ENCODE assay signal across 19 cellular contexts in the genomic region with DNA sequence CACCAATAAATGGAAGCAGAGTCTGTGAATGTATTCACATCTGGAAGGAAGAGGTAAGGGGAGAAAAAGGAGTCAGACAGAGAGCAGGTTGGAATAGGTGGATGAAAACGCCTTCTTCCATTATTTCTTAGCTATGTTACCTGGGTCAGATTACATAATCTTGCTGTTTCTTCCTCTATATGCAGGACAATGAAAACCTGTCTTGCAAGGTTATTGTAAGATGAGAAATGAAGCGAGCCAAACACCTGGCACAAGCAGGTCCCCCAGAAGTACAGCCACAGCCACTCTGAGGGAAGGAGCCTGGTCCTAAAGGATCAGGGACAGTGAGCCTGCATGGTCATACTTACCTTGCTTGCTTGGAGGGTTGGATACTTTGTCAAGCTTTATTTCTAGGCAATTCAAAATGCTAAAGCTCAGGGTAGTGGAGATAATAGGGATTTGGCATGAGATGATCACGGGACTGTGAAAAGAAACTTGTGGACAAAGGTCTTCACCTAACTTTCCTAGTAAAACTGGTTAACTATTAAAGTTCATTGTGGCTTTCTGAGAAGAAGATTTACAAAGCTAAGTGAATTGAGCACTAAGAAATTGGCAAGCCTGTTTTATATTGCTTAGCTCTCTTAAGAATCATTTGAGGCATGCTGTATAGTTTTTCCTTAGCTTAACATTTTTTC. TPM values are rescaled to one million over a fixed set of nuclear protein-coding genes. Genes with fewer than 3 reads are reported as not detected.
DNase-seq lines count a peak whose midpoint lies in the region; ATAC-seq, FAIRE-seq and TF ChIP-seq lines count a peak whose summit lies in the region.
"Had no signal": no experiment of that assay in that cellular context is flagged by ENCODE, and none has a peak within 500 bp of the region (broad histone marks: within the 10 kb centered on the region; RNA-seq: fewer than 3 reads in every experiment).

No MANE protein-coding gene starts in this region.

- intact Hi-C loops in kidney (cut with DNase I), result no loop called here

- DNase-seq in LNCaP clone FGC (ENCODE audit: low read depth) (peak; percentile 2), bronchial epithelial cell (ENCODE audit: low read depth) (peak; percentile 58), kidney (no peak), renal cortical epithelial cell (ENCODE audit: low read depth) (peak; percentile 57), NCI-H748 treated with DMSO at 0.1 percent for 48 hours (lab: John Stamatoyannopoulos, UW) (no peak), CD1c-positive myeloid dendritic cell (ENCODE audit: extremely low spot score) (no peak)
- DNase-seq in stimulated activated CD4-positive, alpha-beta T cell treated with anti-CD3 and anti-CD28 coated beads, Interleukin-15, amount 100 ng/mL, for 24 hours, result no peak
- DNase-seq: Caco-2, DMS79, GM23248, NCI-H1092, NCI-H2107, NCI-H69 had no signal

- no peak overlapping the region for H3K9ac ChIP-seq in kidney (ENCODE audit: low read length in 2 of 2)
- H3K9ac ChIP-seq: GM23248 had no signal

- H3K4me3 ChIP-seq in LNCaP clone FGC (ENCODE audit: low read depth, low read length) (no peak overlapping the region), bronchial epithelial cell (ENCODE audit: low read depth, low read length) (no peak overlapping the region), kidney (ENCODE audit: low read length in 2 of 2) (peak overlapping the region in 1 of 2 donors; percentile 40)
- H3K4me3 ChIP-seq: GM23248, K562 had no signal

- H3K4me1 ChIP-seq in kidney (ENCODE audit: control insufficient read depth in 1 of 2, insufficient read depth in 1 of 2, low read depth in 1 of 2, low read length in 2 of 2), result peaks cover 6 to 14% of the 10 kb centered on the region in 2 donors

- H3K36me3 ChIP-seq in bronchial epithelial cell (ENCODE audit: control insufficient read depth, insufficient read depth, low read length) (no peaks in the 10 kb centered on the region), kidney (ENCODE audit: control insufficient read depth in 1 of 2, insufficient read depth in 2 of 2, low read length in 2 of 2) (no peaks in the 10 kb centered on the region)

- no peak for ATAC-seq in GM19467 (IDR thresholded peaks at IDR 0.05; ENCODE audit: unreplicated experiment)
- ATAC-seq: HCT116, K562 had no signal

- FAIRE-seq in bronchial epithelial cell (lab: Jason Lieb, UNC), result peak; percentile 7
- peak; percentile 3 for FAIRE-seq in kidney (lab: Jason Lieb, UNC)
- FAIRE-seq: K562 had no signal

- no peaks in the 10 kb centered on the region for H3K9me3 ChIP-seq in kidney (ENCODE audit: control insufficient read depth in 1 of 2, low read length in 2 of 2)

- no peaks in the 10 kb centered on the region for H3K27me3 ChIP-seq in bronchial epithelial cell (ENCODE audit: control insufficient read depth, insufficient read depth, low read length)

- H3K27ac ChIP-seq in kidney (ENCODE audit: low read depth in 2 of 2, low read length in 2 of 2), result peak overlapping the region in 1 of 2 donors; percentile 77
- H3K27ac ChIP-seq: GM23248 had no signal

- TF ChIP-seq CTCF in LNCaP clone FGC (IDR thresholded peaks at IDR 0.05; ENCODE audit: control insufficient read depth, extremely low read depth, insufficient read depth), result no peak
- TF ChIP-seq CTCF in bronchial epithelial cell (IDR thresholded peaks at IDR 0.05; ENCODE audit: insufficient read depth, low read length, severe bottlenecking), result no peak
- TF ChIP-seq CTCF in kidney (IDR thresholded peaks at IDR 0.05; ENCODE audit: borderline replicate concordance, extremely low read depth, insufficient read depth), result no peak

RNA-seq across cellular contexts. Expression of gene PLA2R1, which starts 15.6 kb away (rescaled TPM):
- total RNA-seq in bronchial epithelial cell, result 2.1 and 4.5 TPM in 2 replicates
- total RNA-seq in kidney, result 6.6 TPM
- 71.9 TPM for polyA plus RNA-seq in kidney (ENCODE audit: insufficient read depth, low read depth, low replicate concordance)
- total RNA-seq in renal cortical epithelial cell, result 10.2 and 17.8 TPM in 2 replicates
- total RNA-seq: A673, G401, K562 had no signal
- polyA plus RNA-seq: CD14-positive monocyte, K562 had no signal

Comparison
In these comparisons a context has a peak if more than half of its experiments do, and no peak if none do; other contexts are left out.
1. DNase-seq: peak in LNCaP clone FGC (single experiment), bronchial epithelial cell (single experiment) and renal cortical epithelial cell (single experiment); none in kidney (single experiment), NCI-H748 treated with DMSO at 0.1 percent for 48 hours (single experiment), stimulated activated CD4-positive, alpha-beta T cell treated with anti-CD3 and anti-CD28 coated beads, Interleukin-15, amount 100 ng/mL, for 24 hours (single experiment) and CD1c-positive myeloid dendritic cell (single experiment).